Comparison of ENCODE assay signal across 3 cellular contexts in the genomic region with DNA sequence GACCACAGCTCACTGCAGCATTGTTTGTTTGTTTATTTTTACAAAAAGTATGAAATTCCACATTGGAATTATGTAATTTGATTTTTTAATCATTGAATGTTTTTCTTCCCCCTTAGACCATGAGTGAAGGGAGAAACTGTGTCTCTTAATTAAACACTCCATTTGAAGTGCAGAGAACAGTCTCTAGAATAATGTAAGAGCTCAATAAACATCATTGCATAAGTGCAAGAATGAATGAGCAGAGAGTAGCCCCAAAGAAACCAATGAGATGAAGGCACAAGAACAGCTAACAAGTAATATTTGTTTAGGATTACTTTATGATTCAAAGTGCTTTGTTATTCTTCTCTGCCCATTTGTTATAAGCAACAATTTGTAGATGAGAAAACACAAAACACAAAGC.
"Had no signal": no experiment of that assay in that cellular context is flagged by ENCODE, and none has a peak within 500 bp of the region (broad histone marks: within the 10 kb centered on the region; RNA-seq: fewer than 3 reads in every experiment).

No MANE protein-coding gene starts in this region.

- ATAC-seq: GM12878 had no signal

- DNase-seq: GDM1, GF-D8 had no signal

- H3K4me3 ChIP-seq: GM12878 had no signal
